ENCODE assay signal across 2 cellular contexts in genomic region chr9:112046181-112046580, GRCh38.
A peak's percentile ranks its signal among the peaks of the same experiment; 100 is the strongest.
TF ChIP-seq lines count a peak whose summit lies in the region.

No MANE protein-coding gene starts in this region.

TF ChIP-seq in SK-N-SH, 30 proteins besides CTCF, POLR2A, EP300 and RAD21 (continued from another document):
- no peak for TF ChIP-seq GATA2 (CRISPR knock-in tag; IDR thresholded peaks at IDR 0.05)
- TF ChIP-seq IRF3 (IDR thresholded peaks at IDR 0.05; ENCODE audit: low read depth, low read length) = no peak
- no peak for TF ChIP-seq REST (IDR thresholded peaks at IDR 0.05; ENCODE audit: low read depth, low read length)
- TF ChIP-seq TCF12 (IDR thresholded peaks at IDR 0.05) = peak; percentile 51
TF ChIP-seq in SK-N-SH: peak in this region for 4.

TF ChIP-seq in SK-N-SH treated with all-trans-retinoic acid at 6 μM for 48 hours, 23 proteins besides CTCF, POLR2A, EP300 and RAD21 (continued from another document):
- no peak for TF ChIP-seq POU6F1 (CRISPR knock-in tag; IDR thresholded peaks at IDR 0.05; ENCODE audit: borderline replicate concordance, low read depth)
- no peak for TF ChIP-seq PATZ1 (CRISPR knock-in tag; IDR thresholded peaks at IDR 0.05; ENCODE audit: borderline replicate concordance)
- TF ChIP-seq ZNF8 (CRISPR knock-in tag; IDR thresholded peaks at IDR 0.05) = no peak
- TF ChIP-seq TOX (CRISPR knock-in tag; IDR thresholded peaks at IDR 0.05; ENCODE audit: borderline replicate concordance) = no peak
- TF ChIP-seq SNAI2 (CRISPR knock-in tag; IDR thresholded peaks at IDR 0.05) = no peak
- no peak for TF ChIP-seq BACH2 (CRISPR knock-in tag; IDR thresholded peaks at IDR 0.05; ENCODE audit: borderline replicate concordance)
- TF ChIP-seq TSHZ2 (CRISPR knock-in tag; IDR thresholded peaks at IDR 0.05) = no peak
- TF ChIP-seq TCF4 (CRISPR knock-in tag; IDR thresholded peaks at IDR 0.05; ENCODE audit: borderline replicate concordance) = no peak
- TF ChIP-seq ISL1 (CRISPR knock-in tag; IDR thresholded peaks at IDR 0.05) = no peak
